ENCODE assay signal across 8 cellular contexts in genomic region chr15:90660195-90660995, GRCh38. TPM values are rescaled to one million over a fixed set of nuclear protein-coding genes. Genes with fewer than 3 reads are reported as not detected.
DNase-seq lines count a peak whose midpoint lies in the region; ATAC-seq and TF ChIP-seq lines count a peak whose summit lies in the region.

No MANE protein-coding gene starts in this region.

- WGBS in transverse colon (ENCODE audit: low coverage in 1 of 2), 2 donors, result 46 to 52% methylated on average over 4 to 12 of the region's 12 CpGs

- no peak for TF ChIP-seq EP300 in transverse colon (IDR thresholded peaks at IDR 0.05; ENCODE audit: low read depth)

- peak; percentile 57 for ATAC-seq in HG02642 (IDR thresholded peaks at IDR 0.05; ENCODE audit: poor library complexity, unreplicated experiment)

- H3K9me3 ChIP-seq in transverse colon, result no peaks in the 10 kb centered on the region

- no peaks in the 10 kb centered on the region for H3K9me3 Mint-ChIP-seq in osteocyte (ENCODE audit: unreplicated experiment)

- H3K27me3 Mint-ChIP-seq in osteocyte (ENCODE audit: unreplicated experiment), result no peaks in the 10 kb centered on the region

- H3K36me3 Mint-ChIP-seq in osteocyte (ENCODE audit: unreplicated experiment), result no peaks in the 10 kb centered on the region

- intact Hi-C loops in transverse colon (cut with DNase I; ENCODE audit: low total_unique reads), result no loop called here

- no peak overlapping the region for H3K4me3 Mint-ChIP-seq in osteocyte (ENCODE audit: unreplicated experiment)

- in situ Hi-C loops in transverse colon (cut with MboI; ENCODE audit: low pct_ligation_motif_present in 1 of 4, low pct_unique_long_range_greater_than_20kb in 1 of 4, low sequenced_read_pairs in 3 of 4), result loop anchor here in 1 of 4 donors (25.0 kb wide), 1 partner anchor 227 kb away; the partner anchor contains the start of gene FES

- H3K27me3 ChIP-seq in transverse colon, result no peaks in the 10 kb centered on the region

- peaks cover 19% of the 10 kb centered on the region for H3K4me1 Mint-ChIP-seq in osteocyte (ENCODE audit: unreplicated experiment)

- TF ChIP-seq CTCF in epithelial cell of esophagus (IDR thresholded peaks at IDR 0.05; ENCODE audit: insufficient read depth, low read depth, low read length, missing control alignments) (no peak), osteocyte (IDR thresholded peaks at IDR 0.05) (no peak), transverse colon (IDR thresholded peaks at IDR 0.05) (no peak)

- peaks cover 2 to 19% (median 12%) of the 10 kb centered on the region in 4 donors for H3K4me1 ChIP-seq in transverse colon

- peak overlapping the region; percentile 78 for H3K27ac Mint-ChIP-seq in osteocyte (ENCODE audit: unreplicated experiment)

- H3K36me3 ChIP-seq in transverse colon, result no peaks in the 10 kb centered on the region

- H3K27ac ChIP-seq in transverse colon, result peak overlapping the region; percentile 41 to 56 (median 52)

- DNase-seq in NCI-H460 (ENCODE audit: extremely low read depth, low read depth), result peak; percentile 38
- peak; percentile 61 to 70 for DNase-seq in activated CD8-positive, alpha-beta memory T cell treated with anti-CD3 and anti-CD28 coated beads for 4 hours (ENCODE audit: low read depth in 2 of 2)
- peak; percentile 91 for DNase-seq in epithelial cell of esophagus (ENCODE audit: low read depth)
- no peak for DNase-seq in osteocyte (ENCODE audit: extremely low spot score, unreplicated experiment)
- DNase-seq in transverse colon, result peak; percentile 54
- no peak for DNase-seq in NCI-H2171 treated with DMSO at 0.1 percent for 48 hours (lab: John Stamatoyannopoulos, UW)

- TF ChIP-seq POLR2A in GM15510 (IDR thresholded peaks at IDR 0.05; ENCODE audit: borderline replicate concordance, extremely low read depth, insufficient read length), result peak; percentile 53
- TF ChIP-seq POLR2A in transverse colon (IDR thresholded peaks at IDR 0.05), result peak; percentile 24

- H3K4me3 ChIP-seq in epithelial cell of esophagus (ENCODE audit: low read length) (no peak overlapping the region), transverse colon (peak overlapping the region in 1 of 4 donors; percentile 1)

RNA-seq across cellular contexts. Expression of gene BLM, which starts 56.8 kb away (rescaled TPM):
- 9.9 and 10.6 TPM in 2 replicates for total RNA-seq in NCI-H460 (2014; rRNA removed; shearing (Covaris generic))
- 9.5 and 17.8 TPM in 2 replicates for polyA plus RNA-seq in NCI-H460 (2014; cell fraction: nucleus; rRNA removed)
- 2.7 and 5.0 TPM in 2 replicates for total RNA-seq in osteocyte
- 1 to 10 TPM; 1.5 to 6.4 (median 2.0) TPM for total RNA-seq in transverse colon

Comparison
In these comparisons a context has a peak if more than half of its experiments do, and no peak if none do; other contexts are left out.
1. DNase-seq: peak in NCI-H460 (single experiment), activated CD8-positive, alpha-beta memory T cell treated with anti-CD3 and anti-CD28 coated beads for 4 hours (2 of 2), epithelial cell of esophagus (single experiment) and transverse colon (single experiment); none in osteocyte (single experiment) and NCI-H2171 treated with DMSO at 0.1 percent for 48 hours (single experiment).